Comparison of ENCODE assay signal across 21 cellular contexts in genomic region chr1:183070234-183070922, GRCh38. TPM values are rescaled to one million over a fixed set of nuclear protein-coding genes. Genes with fewer than 3 reads are reported as not detected.
DNase-seq lines count a peak whose midpoint lies in the region; ATAC-seq, FAIRE-seq and TF ChIP-seq lines count a peak whose summit lies in the region.
"Had no signal": no experiment of that assay in that cellular context is flagged by ENCODE, and none has a peak within 500 bp of the region (broad histone marks: within the 10 kb centered on the region; RNA-seq: fewer than 3 reads in every experiment).

No MANE protein-coding gene starts in this region.

- FAIRE-seq in kidney (lab: Jason Lieb, UNC), result no peak

- no peak for TF ChIP-seq CTCF in AG10803 (conservative IDR thresholded peaks at IDR 0.05; ENCODE audit: low read length)
- no peak for TF ChIP-seq CTCF in brain microvascular endothelial cell (IDR thresholded peaks at IDR 0.05; ENCODE audit: low read depth, low read length, missing control alignments)
- no peak for TF ChIP-seq CTCF in osteoblast (IDR thresholded peaks at IDR 0.05; ENCODE audit: extremely low read depth, low read depth, low read length)
- TF ChIP-seq CTCF in kidney (IDR thresholded peaks at IDR 0.05; ENCODE audit: borderline replicate concordance, extremely low read depth, insufficient read depth), result no peak

- no peak overlapping the region for H3K9ac ChIP-seq in Karpas-422 (ENCODE audit: low read length)
- no peak overlapping the region for H3K9ac ChIP-seq in kidney (ENCODE audit: low read length in 2 of 2)
- H3K9ac ChIP-seq: parathyroid adenoma had no signal

- H3K9me2 ChIP-seq in Karpas-422 (replicated peaks; ENCODE audit: insufficient read depth, low read length), result no peaks in the 10 kb centered on the region

- DNase-seq in AG10803 (ENCODE audit: low read depth) (peak; percentile 21), Karpas-422 (no peak), brain microvascular endothelial cell (no peak), osteoblast (ENCODE audit: insufficient read length, low spot score, missing footprints) (no peak), kidney (no peak), NCI-H2171 (lab: John Stamatoyannopoulos, UW) (no peak), OCI-M1 (lab: John Stamatoyannopoulos, UW) (no peak)
- DNase-seq: activated effector memory CD4-positive, alpha-beta T cell treated with anti-CD3 and anti-CD28 coated beads, Interleukin-2, amount 50 U/mL, for 16 hours; anterior cingulate cortex; BE2C; colonic mucosa; head of caudate nucleus; islet precursor cell; KG1; midbrain; NCI-H446; stimulated activated CD4-positive, alpha-beta T cell treated with anti-CD3 and anti-CD28 coated beads, Interleukin-12 subunit alpha, Interleukin-12 subunit beta, amount 100 ng/mL, for 4 hours; stomach; SW 1271 had no signal

- H4K20me1 ChIP-seq in Karpas-422 (ENCODE audit: insufficient read depth, low read depth, low read length) (peaks cover 18% of the 10 kb centered on the region; the same call in 1 of the 2 replicates), osteoblast (ENCODE audit: insufficient read depth, low read length) (peaks cover 78% of the 10 kb centered on the region)

- no peak for ATAC-seq in GM18873 (IDR thresholded peaks at IDR 0.05; ENCODE audit: low FRiP score, unreplicated experiment)

- H3K4me3 ChIP-seq in AG10803 (ENCODE audit: low read length), result no peak overlapping the region
- no peak overlapping the region for H3K4me3 ChIP-seq in Karpas-422 (ENCODE audit: low read length)
- no peak overlapping the region for H3K4me3 ChIP-seq in brain microvascular endothelial cell (ENCODE audit: low read depth, low read length)
- H3K4me3 ChIP-seq in osteoblast (ENCODE audit: insufficient read depth, low read length), result no peak overlapping the region
- no peak overlapping the region for H3K4me3 ChIP-seq in kidney (ENCODE audit: low read length in 2 of 2)
- H3K4me3 ChIP-seq: colonic mucosa, stomach had no signal

- H3K4me1 ChIP-seq in Karpas-422 (ENCODE audit: low read length), result peaks cover 25% of the 10 kb centered on the region
- H3K4me1 ChIP-seq in osteoblast (ENCODE audit: insufficient read depth, low read length), result peaks cover 51% of the 10 kb centered on the region
- peaks cover 0 to 10% of the 10 kb centered on the region in 2 donors for H3K4me1 ChIP-seq in kidney (ENCODE audit: control insufficient read depth in 1 of 2, insufficient read depth in 1 of 2, low read depth in 1 of 2, low read length in 2 of 2)
- H3K4me1 ChIP-seq: BE2C, parathyroid adenoma had no signal

- H2AFZ ChIP-seq in Karpas-422 (ENCODE audit: low read length) (no peak overlapping the region), osteoblast (ENCODE audit: low read length) (no peak overlapping the region)
- H2AFZ ChIP-seq: parathyroid adenoma had no signal

- H3K27me3 ChIP-seq in Karpas-422 (ENCODE audit: low read length), result no peaks in the 10 kb centered on the region
- no peaks in the 10 kb centered on the region for H3K27me3 ChIP-seq in brain microvascular endothelial cell (replicated peaks)
- H3K27me3 ChIP-seq in osteoblast (ENCODE audit: insufficient read depth, low read length), result no peaks in the 10 kb centered on the region
- H3K27me3 ChIP-seq: BE2C, colonic mucosa, stomach had no signal

- intact Hi-C loops in kidney (cut with DNase I), result no loop called here

- in situ Hi-C loops in brain microvascular endothelial cell (cut with HindIII; ENCODE audit: low pct_ligation_motif_present, low sequenced_read_pairs), result no loop called here

- H3K79me2 ChIP-seq in Karpas-422 (ENCODE audit: low read length), result no peaks in the 10 kb centered on the region
- peaks cover 99% of the 10 kb centered on the region for H3K79me2 ChIP-seq in osteoblast (ENCODE audit: insufficient read depth, low read length)

- peak overlapping the region; percentile 57 for H3K4me2 ChIP-seq in Karpas-422 (ENCODE audit: low read depth, low read length, poor library complexity, severe bottlenecking)
- H3K4me2 ChIP-seq in osteoblast (ENCODE audit: insufficient read depth, low read length), result peak overlapping the region; percentile 63

- H3K36me3 ChIP-seq in Karpas-422 (ENCODE audit: insufficient read depth, low read length) (no peaks in the 10 kb centered on the region), brain microvascular endothelial cell (replicated peaks) (no peaks in the 10 kb centered on the region), osteoblast (ENCODE audit: insufficient read depth, low read length) (no peaks in the 10 kb centered on the region), kidney (ENCODE audit: control insufficient read depth in 1 of 2, insufficient read depth in 2 of 2, low read length in 2 of 2) (no peaks in the 10 kb centered on the region)
- H3K36me3 ChIP-seq: BE2C, colonic mucosa, stomach had no signal

- H3K9me3 ChIP-seq in Karpas-422 (ENCODE audit: low read length) (no peaks in the 10 kb centered on the region), osteoblast (ENCODE audit: low read depth, low read length) (no peaks in the 10 kb centered on the region), kidney (ENCODE audit: control insufficient read depth in 1 of 2, low read length in 2 of 2) (no peaks in the 10 kb centered on the region)
- H3K9me3 ChIP-seq: BE2C, colonic mucosa, stomach had no signal

- H3K27ac ChIP-seq in Karpas-422 (ENCODE audit: low read length) (no peak overlapping the region), brain microvascular endothelial cell (peak overlapping the region; percentile 70), osteoblast (ENCODE audit: low read depth, low read length) (peak overlapping the region; percentile 34), kidney (ENCODE audit: low read depth in 2 of 2, low read length in 2 of 2) (no peak overlapping the region)
- H3K27ac ChIP-seq: colonic mucosa, parathyroid adenoma had no signal

RNA-seq across cellular contexts. Expression of gene LAMC1, which starts 47.2 kb away (rescaled TPM):
- 8.4 and 10.8 TPM in 2 replicates for total RNA-seq in Karpas-422 (2014; rRNA removed; shearing (Covaris generic); ENCODE audit: low replicate concordance)
- 903 and 966 TPM in 2 replicates for total RNA-seq in osteoblast
- total RNA-seq in kidney, result 140 TPM
- polyA plus RNA-seq in kidney (ENCODE audit: insufficient read depth, low read depth, low replicate concordance), result 21.1 TPM

Comparison
In these comparisons a context has a peak if more than half of its experiments do, and no peak if none do; other contexts are left out.
1. H3K27ac ChIP-seq: peak in brain microvascular endothelial cell (single experiment) and osteoblast (single experiment); none in Karpas-422 (single experiment) and kidney (0 of 2).
2. RNA of gene LAMC1, which starts 47.2 kb away (total RNA-seq): 903 to 966 TPM in osteoblast and 140 TPM in kidney (single experiment); 8.4 to 10.8 TPM in Karpas-422; every median in the first group is over 10 times any median in the second.